ENCODE assay signal across 31 cellular contexts in genomic region chr10:70737250-70737649, GRCh38. TPM values are rescaled to one million over a fixed set of nuclear protein-coding genes. Genes with fewer than 3 reads are reported as not detected.
"Had no signal": no experiment of that assay in that cellular context is flagged by ENCODE, and none has a peak within 500 bp of the region (broad histone marks: within the 10 kb centered on the region; RNA-seq: fewer than 3 reads in every experiment).

No MANE protein-coding gene starts in this region.

- H3K9ac ChIP-seq: neural progenitor cell had no signal

- ATAC-seq: esophagus mucosa; gastroesophageal sphincter; heart left ventricle; naive thymus-derived CD4-positive, alpha-beta T cell; sciatic nerve; stimulated activated effector memory CD8-positive, alpha-beta T cell treated with anti-CD3 and anti-CD28 coated beads, Interleukin-12 subunit alpha, Interleukin-12 subunit beta, amount 100 ng/mL, for 72 hours had no signal

- H3K27me3 ChIP-seq: gastroesophageal sphincter, heart left ventricle, hepatocyte, neural progenitor cell, right atrium auricular region, stomach, thyroid gland had no signal

- H3K36me3 ChIP-seq: gastroesophageal sphincter, heart left ventricle, neural progenitor cell, prostate gland, right atrium auricular region, stomach, thyroid gland had no signal

- H3K9me3 ChIP-seq: gastroesophageal sphincter, heart left ventricle, prostate gland, right atrium auricular region, stomach, thyroid gland had no signal

- H2AFZ ChIP-seq: hepatocyte, neural progenitor cell had no signal

- H3K27ac ChIP-seq: epithelial cell of prostate, gastroesophageal sphincter, heart left ventricle, hepatocyte, neural progenitor cell, prostate gland, right atrium auricular region, stomach, thyroid gland had no signal

- H3K4me2 ChIP-seq: hepatocyte had no signal

- H3K4me3 ChIP-seq: gastroesophageal sphincter, heart left ventricle, hepatocyte, lung, neural progenitor cell, prostate gland, right atrium auricular region, stomach, thyroid gland had no signal

- H3K4me1 ChIP-seq: prostate gland, thyroid gland had no signal

- DNase-seq: effector CD8-positive, alpha-beta T cell; endodermal cell; foreskin fibroblast; mesenchymal stem cell; naive thymus-derived CD4-positive, alpha-beta T cell; nucleus accumbens; stimulated activated CD4-positive, alpha-beta T cell treated with anti-CD3 and anti-CD28 coated beads, Interleukin-2, amount 100 ng/mL, for 24 hours; stimulated activated CD4-positive, alpha-beta T cell treated with anti-CD3 and anti-CD28 coated beads, Interleukin-4, amount 100 ng/mL, for 24 hours; stimulated activated naive CD4-positive, alpha-beta T cell treated with Interleukin-2 at 50 U/mL for 16 hours; stomach; thyroid gland; trophoblast cell had no signal

RNA-seq across cellular contexts. Expression of gene TBATA, which starts 47.9 kb away (rescaled TPM):
- total RNA-seq: cerebellum; endodermal cell; esophagus mucosa; gastroesophageal sphincter; heart left ventricle; hepatocyte; kidney epithelial cell; liver; lung; mesothelial cell of epicardium; mucosa of gallbladder; naive thymus-derived CD4-positive, alpha-beta T cell; osteocyte; right atrium auricular region; sciatic nerve; stomach; temporal lobe; thyroid gland; urinary bladder had no signal
- polyA plus RNA-seq: heart left ventricle; hepatocyte; liver; lung; naive thymus-derived CD4-positive, alpha-beta T cell; stomach; urinary bladder had no signal
